In the genomic region with DNA sequence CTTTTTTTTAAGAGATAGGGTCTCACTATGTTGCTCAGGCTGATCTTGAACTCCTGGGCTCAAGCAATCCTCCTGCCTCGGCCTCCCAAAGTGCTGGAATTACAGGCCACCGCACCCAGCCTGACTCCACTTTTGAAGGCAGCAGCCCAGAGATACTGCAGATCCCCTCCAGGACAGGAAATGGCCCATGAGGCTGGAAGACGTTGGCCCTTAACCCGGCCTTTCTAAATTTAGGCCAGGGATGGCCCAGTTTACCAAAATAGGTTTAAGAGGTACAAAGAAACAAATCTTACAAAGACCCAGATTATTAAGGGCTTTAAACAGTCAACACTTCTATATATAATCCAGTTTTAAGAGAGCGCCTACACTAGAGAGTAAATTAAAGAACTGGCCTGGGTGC, we compare ENCODE assay signal across 13 cellular contexts. TPM values are rescaled to one million over a fixed set of nuclear protein-coding genes. Genes with fewer than 3 reads are reported as not detected.
"Had no signal": no experiment of that assay in that cellular context is flagged by ENCODE, and none has a peak within 500 bp of the region (broad histone marks: within the 10 kb centered on the region; RNA-seq: fewer than 3 reads in every experiment).

No MANE protein-coding gene starts in this region.

- H3K36me3 ChIP-seq: ovary, uterus, WERI-Rb-1 had no signal

- H3K9me3 Mint-ChIP-seq: activated CD8-positive, alpha-beta T cell treated with anti-CD3 and anti-CD28 coated beads for 36 hours; activated naive CD4-positive, alpha-beta T cell treated with anti-CD3 and anti-CD28 coated beads for 36 hours; brain had no signal

- H3K4me1 Mint-ChIP-seq: activated CD4-positive, alpha-beta T cell treated with anti-CD3 and anti-CD28 coated beads for 36 hours had no signal

- H3K4me3 Mint-ChIP-seq: activated CD4-positive, alpha-beta T cell treated with anti-CD3 and anti-CD28 coated beads for 36 hours; activated CD8-positive, alpha-beta T cell treated with anti-CD3 and anti-CD28 coated beads for 36 hours; activated naive CD4-positive, alpha-beta T cell treated with anti-CD3 and anti-CD28 coated beads for 36 hours; brain had no signal

- H3K9me3 ChIP-seq: ovary, uterus had no signal

- H3K27me3 ChIP-seq: ovary, uterus had no signal

- H3K27ac Mint-ChIP-seq: activated CD4-positive, alpha-beta T cell treated with anti-CD3 and anti-CD28 coated beads for 36 hours; activated CD8-positive, alpha-beta T cell treated with anti-CD3 and anti-CD28 coated beads for 36 hours; activated naive CD4-positive, alpha-beta T cell treated with anti-CD3 and anti-CD28 coated beads for 36 hours had no signal

- H3K27me3 Mint-ChIP-seq: activated CD4-positive, alpha-beta T cell treated with anti-CD3 and anti-CD28 coated beads for 36 hours; activated CD8-positive, alpha-beta T cell treated with anti-CD3 and anti-CD28 coated beads for 36 hours; brain had no signal

- H3K4me1 ChIP-seq: uterus had no signal

- H3K36me3 Mint-ChIP-seq: brain had no signal

- DNase-seq: activated CD4-positive, alpha-beta T cell treated with anti-CD3 and anti-CD28 coated beads for 36 hours; activated CD8-positive, alpha-beta memory T cell treated with anti-CD3 and anti-CD28 coated beads, Interleukin-2, amount 50 U/mL, for 4 hours; activated CD8-positive, alpha-beta T cell treated with anti-CD3 and anti-CD28 coated beads for 36 hours; activated naive CD4-positive, alpha-beta T cell treated with anti-CD3 and anti-CD28 coated beads for 36 hours; mesendoderm; ovary; SW 1271; T-helper 9 cell; uterus; WERI-Rb-1 had no signal

- H3K27ac ChIP-seq: ovary, skin epidermis, uterus, WERI-Rb-1 had no signal

- H3K4me3 ChIP-seq: ovary, skin epidermis, uterus had no signal

RNA-seq across cellular contexts. Expression of a gene that starts 58.2 kb away (rescaled TPM):
- polyA plus RNA-seq: neural cell had no signal
